27 cellular contexts compared by ENCODE assay signal in the genomic region with DNA sequence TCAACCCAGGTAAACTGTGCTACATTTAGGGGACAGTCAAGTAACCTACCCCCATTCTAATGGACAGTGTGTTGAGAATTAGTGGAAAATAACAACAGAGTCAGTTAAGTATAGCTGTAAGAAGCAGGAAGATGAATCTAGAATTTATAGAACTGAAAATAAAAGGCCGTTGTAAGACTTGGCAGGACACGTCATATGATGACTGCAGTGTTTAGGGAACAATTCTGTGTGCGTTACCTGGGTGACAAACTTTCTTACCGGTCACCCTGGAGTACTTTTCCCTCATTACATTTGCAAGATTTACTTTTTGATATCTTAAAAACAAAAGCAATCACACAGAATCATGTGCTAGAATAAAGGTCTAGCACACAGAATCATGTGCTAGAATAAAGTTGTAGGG.
"Had no signal": no experiment of that assay in that cellular context is flagged by ENCODE, and none has a peak within 500 bp of the region (broad histone marks: within the 10 kb centered on the region; RNA-seq: fewer than 3 reads in every experiment).

No MANE protein-coding gene starts in this region.

- H3K36me3 ChIP-seq: brain microvascular endothelial cell, WERI-Rb-1 had no signal

- ATAC-seq: activated CD4-positive, CD25-positive, alpha-beta regulatory T cell treated with anti-CD3 and anti-CD28 coated beads, Interleukin-2, amount 50 U/mL, for 24 hours; activated CD8-positive, alpha-beta T cell treated with anti-CD3 and anti-CD28 coated beads for 36 hours; activated T-cell treated with anti-CD3 and anti-CD28 coated beads, Interleukin-2, amount 50 U/mL, for 4 hours; activated T-helper 17 cell treated with anti-CD3 and anti-CD28 coated beads, Interleukin-2, amount 50 U/mL, for 72 hours; esophagus mucosa had no signal

- H3K27ac ChIP-seq: brain microvascular endothelial cell, coronary artery, dorsolateral prefrontal cortex, WERI-Rb-1 had no signal

- H3K27me3 ChIP-seq: brain microvascular endothelial cell had no signal

- FAIRE-seq: astrocyte, bronchial epithelial cell had no signal

- DNase-seq: activated B cell treated with CpG ODN at 0.5 μM for 24 hours; activated CD4-positive, alpha-beta T cell treated with anti-CD3 and anti-CD28 coated beads for 48 hours; activated CD4-positive, alpha-beta T cell treated with anti-CD3 and anti-CD28 coated beads, Interleukin-2, amount 50 U/mL, for 1 hour; activated CD4-positive, alpha-beta T cell treated with anti-CD3 and anti-CD28 coated beads, Interleukin-2, amount 50 U/mL, for 48 hours; activated CD8-positive, alpha-beta memory T cell treated with anti-CD3 and anti-CD28 coated beads for 24 hours; activated CD8-positive, alpha-beta T cell treated with anti-CD3 and anti-CD28 coated beads for 36 hours; activated effector memory CD4-positive, alpha-beta T cell treated with Interleukin-2 at 50 U/mL for 16 hours; activated gamma-delta T cell treated with Interleukin-2 at 50 U/mL for 16 hours; activated naive CD4-positive, alpha-beta T cell treated with anti-CD3 and anti-CD28 coated beads, Interleukin-2, amount 50 U/mL, for 16 hours; activated naive CD4-positive, alpha-beta T cell treated with Interleukin-2 at 50 U/mL for 16 hours; activated T-cell treated with anti-CD3 and anti-CD28 coated beads, Interleukin-2, amount 50 U/mL, for 4 hours; amniotic stem cell; anterior cingulate cortex; brain microvascular endothelial cell; dorsolateral prefrontal cortex; effector memory CD4-positive, alpha-beta T cell; endodermal cell; foreskin fibroblast; head of caudate nucleus; T1000; WERI-Rb-1 had no signal

- H3K4me3 ChIP-seq: coronary artery, dorsolateral prefrontal cortex had no signal
